7 cellular contexts compared by ENCODE assay signal in genomic region chr7:68841004-68841403, GRCh38.
"Had no signal": no experiment of that assay in that cellular context is flagged by ENCODE, and none has a peak within 500 bp of the region (broad histone marks: within the 10 kb centered on the region; RNA-seq: fewer than 3 reads in every experiment).

No MANE protein-coding gene starts in this region.

- H3K9me3 ChIP-seq: colonic mucosa had no signal

- H3K27ac ChIP-seq: colonic mucosa had no signal

- DNase-seq: activated effector memory CD4-positive, alpha-beta T cell treated with Interleukin-2 at 50 U/mL for 16 hours; activated T-cell treated with anti-CD3 and anti-CD28 coated beads, Interleukin-2, amount 50 U/mL, for 1 hour; colonic mucosa; effector CD4-positive, alpha-beta T cell; mesenchymal stem cell; stimulated activated CD4-positive, alpha-beta T cell treated with anti-CD3 and anti-CD28 coated beads, Interleukin-4, amount 100 ng/mL, for 1 hour had no signal

- H3K4me3 ChIP-seq: colonic mucosa had no signal

- ATAC-seq: activated CD4-positive, CD25-positive, alpha-beta regulatory T cell treated with anti-CD3 and anti-CD28 coated beads, Interleukin-2, amount 50 U/mL, for 24 hours had no signal

- H3K27me3 ChIP-seq: colonic mucosa had no signal

- H3K4me1 ChIP-seq: colonic mucosa had no signal

- H3K36me3 ChIP-seq: colonic mucosa had no signal
